1 cellular context compared by ENCODE assay signal in genomic region chr6:2988426-2989331, GRCh38.
TF ChIP-seq lines count a peak whose summit lies in the region.

No MANE protein-coding gene starts in this region.

TF ChIP-seq in K562, 482 proteins besides CTCF, POLR2A, EP300 and RAD21 (continued from another document and continues in another):
- TF ChIP-seq ZBTB40 (IDR thresholded peaks at IDR 0.05): no peak
- no peak for TF ChIP-seq ZBTB40 (CRISPR knock-in tag; IDR thresholded peaks at IDR 0.05)
- TF ChIP-seq WHSC1 (IDR thresholded peaks at IDR 0.05; ENCODE audit: low read length): no peak
- TF ChIP-seq BHLHE40 (IDR thresholded peaks at IDR 0.05; ENCODE audit: low read length): peak; percentile 93
- TF ChIP-seq KAT7 (CRISPR knock-in tag; IDR thresholded peaks at IDR 0.05; ENCODE audit: borderline replicate concordance): no peak
- TF ChIP-seq U2AF1 (optimal IDR thresholded peaks at IDR 0.05; ENCODE audit: low read depth, low read length): peak; percentile 79
- TF ChIP-seq STAT5A (IDR thresholded peaks at IDR 0.05; ENCODE audit: borderline replicate concordance, low read length): no peak
- TF ChIP-seq ZNF639 (CRISPR knock-in tag; conservative IDR thresholded peaks at IDR 0.05 in 1 of 2, IDR thresholded peaks at IDR 0.05 in 1 of 2): peak in 1 of 2 experiments; percentile 71; a peak in 1 of 4 replicates
- peak; percentile 70 for TF ChIP-seq GATAD2B (IDR thresholded peaks at IDR 0.05; ENCODE audit: borderline replicate concordance)
- no peak for TF ChIP-seq NCOA4 (IDR thresholded peaks at IDR 0.05; ENCODE audit: partially characterized antibody)
- TF ChIP-seq SREBF2 (CRISPR knock-in tag; IDR thresholded peaks at IDR 0.05): no peak
- TF ChIP-seq HDAC1 (IDR thresholded peaks at IDR 0.05): peak in 1 of 2 experiments; percentile 71; a peak in 2 of 4 replicates
- TF ChIP-seq ZKSCAN8 (CRISPR knock-in tag; IDR thresholded peaks at IDR 0.05): no peak
- TF ChIP-seq ZBTB11 (CRISPR knock-in tag; IDR thresholded peaks at IDR 0.05): peak in 2 of 3 experiments; percentile 3 to 36; a peak in 1 of 6 replicates
- peak; percentile 68; the same call in 1 of the 2 replicates for TF ChIP-seq ARID3A (IDR thresholded peaks at IDR 0.05; ENCODE audit: borderline replicate concordance, low read depth, low read length)
- no peak for TF ChIP-seq MED1 (CRISPR knock-in tag; IDR thresholded peaks at IDR 0.05; ENCODE audit: borderline replicate concordance)
- no peak; the same call in 1 of the 2 replicates for TF ChIP-seq TEAD4 (IDR thresholded peaks at IDR 0.05; ENCODE audit: low read length)
- no peak for TF ChIP-seq TEAD4 (CRISPR knock-in tag; IDR thresholded peaks at IDR 0.05; ENCODE audit: borderline replicate concordance)
- TF ChIP-seq JUNB (CRISPR knock-in tag; conservative IDR thresholded peaks at IDR 0.05): peak; percentile 81
- no peak for TF ChIP-seq ATF1 (CRISPR knock-in tag; IDR thresholded peaks at IDR 0.05)
- TF ChIP-seq ATF1 (tag; IDR thresholded peaks at IDR 0.05): peak; percentile 33
- no peak for TF ChIP-seq NCOA1 (IDR thresholded peaks at IDR 0.05; ENCODE audit: low read depth)
- TF ChIP-seq NCOA2 (IDR thresholded peaks at IDR 0.05; ENCODE audit: partially characterized antibody in 2 of 2): no peak
- no peak for TF ChIP-seq HMG20B (CRISPR knock-in tag; IDR thresholded peaks at IDR 0.05)
- no peak for TF ChIP-seq GTF2A2 (tag; IDR thresholded peaks at IDR 0.05)
- TF ChIP-seq NEUROD1 (IDR thresholded peaks at IDR 0.05; ENCODE audit: borderline replicate concordance, low read depth, low read length, partially characterized antibody): no peak
- peak; percentile 22; the same call in 1 of the 2 replicates for TF ChIP-seq MAFF (IDR thresholded peaks at IDR 0.05; ENCODE audit: low read length)
- no peak for TF ChIP-seq ZNF766 (CRISPR knock-in tag; conservative IDR thresholded peaks at IDR 0.05)
- TF ChIP-seq SMAD2 (IDR thresholded peaks at IDR 0.05; ENCODE audit: low read depth, low read length): no peak
- TF ChIP-seq PHF8 (IDR thresholded peaks at IDR 0.05; ENCODE audit: borderline replicate concordance, low read length): peak; percentile 79; the same call in 1 of the 2 replicates
- peak; percentile 77 for TF ChIP-seq MAFK (IDR thresholded peaks at IDR 0.05; ENCODE audit: low read length)
- no peak for TF ChIP-seq ELF1 (tag; IDR thresholded peaks at IDR 0.05)
- TF ChIP-seq TEAD2 (tag; IDR thresholded peaks at IDR 0.05): no peak
- TF ChIP-seq ZNF655 (CRISPR knock-in tag; IDR thresholded peaks at IDR 0.05): no peak
- TF ChIP-seq KDM2B (CRISPR knock-in tag; IDR thresholded peaks at IDR 0.05): peak; percentile 42
- no peak for TF ChIP-seq RFX5 (IDR thresholded peaks at IDR 0.05; ENCODE audit: low read depth, low read length)
- TF ChIP-seq PCBP2 (IDR thresholded peaks at IDR 0.05; ENCODE audit: low read depth, low read length, poor library complexity, severe bottlenecking): no peak
- TF ChIP-seq ZNF449 (CRISPR knock-in tag; IDR thresholded peaks at IDR 0.05): 0 out of 2 replicates have a peak, but pooled peaks have one; percentile 51
- TF ChIP-seq CHAMP1 (IDR thresholded peaks at IDR 0.05): no peak
- peak; percentile 99 for TF ChIP-seq ZBTB7A (IDR thresholded peaks at IDR 0.05; ENCODE audit: borderline replicate concordance, control insufficient read depth, low read depth, low read length)
- peak; percentile 44 to 76; a peak in 3 of 4 replicates for TF ChIP-seq RCOR1 (IDR thresholded peaks at IDR 0.05; ENCODE audit: borderline replicate concordance in 1 of 2, low read depth in 2 of 2, low read length in 2 of 2)
- no peak for TF ChIP-seq CEBPB (tag; IDR thresholded peaks at IDR 0.05)
- TF ChIP-seq ASH1L (IDR thresholded peaks at IDR 0.05; ENCODE audit: borderline replicate concordance, low read depth, partially characterized antibody): no peak
- peak; percentile 64 for TF ChIP-seq ZFP36 (IDR thresholded peaks at IDR 0.05; ENCODE audit: low read depth, low read length, partially characterized antibody)
